ENCODE assay signal across 9 cellular contexts in genomic region chr2:18299423-18300212, GRCh38.
DNase-seq lines count a peak whose midpoint lies in the region; ATAC-seq, FAIRE-seq and TF ChIP-seq lines count a peak whose summit lies in the region.
"Had no signal": no experiment of that assay in that cellular context is flagged by ENCODE, and none has a peak within 500 bp of the region (broad histone marks: within the 10 kb centered on the region; RNA-seq: fewer than 3 reads in every experiment).

No MANE protein-coding gene starts in this region.

- DNase-seq in AG04450 (ENCODE audit: low read depth, low spot score) (peak; percentile 68), brain microvascular endothelial cell (peak; percentile 98), left lung (no peak), esophagus squamous epithelium (lab: John Stamatoyannopoulos, UW) (no peak), GM12891 (ENCODE audit: insufficient read length, low spot score) (no peak), cerebellar nuclear complex (lab: John Stamatoyannopoulos, UW) (no peak)
- no peak for DNase-seq in activated CD4-positive, alpha-beta T cell treated with anti-CD3 and anti-CD28 coated beads for 48 hours
- DNase-seq: DMS79 had no signal

- POLR2A ChIA-PET in AG04450 (lab: Yijun Ruan, JAX), result no interaction called here

- no peak for FAIRE-seq in GM12891 (lab: Jason Lieb, UNC)

- no peak overlapping the region for H3K4me3 ChIP-seq in AG04450 (ENCODE audit: low read depth, low read length)
- H3K4me3 ChIP-seq in HUES6 (ENCODE audit: low read depth, low read length), result no peak overlapping the region; the same call in 1 of the 2 replicates
- no peak overlapping the region for H3K4me3 ChIP-seq in brain microvascular endothelial cell (ENCODE audit: low read depth, low read length)
- no peak overlapping the region for H3K4me3 ChIP-seq in left lung
- no peak overlapping the region for H3K4me3 ChIP-seq in esophagus squamous epithelium

- no peaks in the 10 kb centered on the region for H3K36me3 ChIP-seq in HUES6 (ENCODE audit: control insufficient read depth, insufficient read depth, low read length)
- H3K36me3 ChIP-seq in brain microvascular endothelial cell (replicated peaks), result no peaks in the 10 kb centered on the region
- no peaks in the 10 kb centered on the region for H3K36me3 ChIP-seq in left lung
- no peaks in the 10 kb centered on the region for H3K36me3 ChIP-seq in esophagus squamous epithelium

- no peaks in the 10 kb centered on the region for H3K9me3 ChIP-seq in AG04450 (ENCODE audit: control insufficient read depth, insufficient read depth, low read length)
- no peaks in the 10 kb centered on the region for H3K9me3 ChIP-seq in HUES6 (ENCODE audit: control insufficient read depth, insufficient read depth, low read depth, low read length)
- H3K9me3 ChIP-seq in left lung, result no peaks in the 10 kb centered on the region
- no peaks in the 10 kb centered on the region for H3K9me3 ChIP-seq in esophagus squamous epithelium

- peaks cover 11% of the 10 kb centered on the region for H3K4me1 ChIP-seq in HUES6 (ENCODE audit: control insufficient read depth, insufficient read depth, low read length)
- no peaks in the 10 kb centered on the region for H3K4me1 ChIP-seq in left lung
- peaks cover 0 to 15% (median 0%) of the 10 kb centered on the region in 3 donors for H3K4me1 ChIP-seq in esophagus squamous epithelium

- CTCF ChIA-PET in AG04450 (lab: Charles Lee), result no interaction called here

- H3K27ac ChIP-seq in AG04450 (ENCODE audit: low read depth, low read length) (no peak overlapping the region), HUES6 (ENCODE audit: low read depth, low read length) (peak overlapping the region; percentile 79; the same call in 1 of the 2 replicates), brain microvascular endothelial cell (peak overlapping the region; percentile 76), left lung (peak overlapping the region; percentile 26 to 49), esophagus squamous epithelium (no peak overlapping the region)

- TF ChIP-seq POLR2A in esophagus squamous epithelium (IDR thresholded peaks at IDR 0.05) (no peak), GM12891 (IDR thresholded peaks at IDR 0.05; ENCODE audit: low read depth, low read length) (no peak)

- in situ Hi-C loops in brain microvascular endothelial cell (cut with HindIII; ENCODE audit: low pct_ligation_motif_present, low sequenced_read_pairs), result no loop called here

- ATAC-seq in left lung, result peak; percentile 91

- intact Hi-C loops in left lung (cut with DNase I) (no loop called here), esophagus squamous epithelium (cut with DNase I) (no loop called here)

- 35 to 47% methylated on average over 9 of the region's 9 CpGs for WGBS in esophagus squamous epithelium, 2 donors

- no peaks in the 10 kb centered on the region for H3K27me3 ChIP-seq in AG04450 (ENCODE audit: control insufficient read depth, insufficient read depth, low read length)
- no peaks in the 10 kb centered on the region for H3K27me3 ChIP-seq in HUES6 (ENCODE audit: control insufficient read depth, insufficient read depth, low read length)
- no peaks in the 10 kb centered on the region for H3K27me3 ChIP-seq in brain microvascular endothelial cell (replicated peaks)
- H3K27me3 ChIP-seq in left lung, result no peaks in the 10 kb centered on the region
- H3K27me3 ChIP-seq in esophagus squamous epithelium, result no peaks in the 10 kb centered on the region

- no peak overlapping the region for H3K9ac ChIP-seq in HUES6 (ENCODE audit: low read length)

- no peak for TF ChIP-seq CTCF in AG04450 (IDR thresholded peaks at IDR 0.05; ENCODE audit: low read depth, low read length)
- TF ChIP-seq CTCF in brain microvascular endothelial cell (IDR thresholded peaks at IDR 0.05; ENCODE audit: low read depth, low read length, missing control alignments), result no peak
- no peak for TF ChIP-seq CTCF in left lung (IDR thresholded peaks at IDR 0.05)
- no peak for TF ChIP-seq CTCF in esophagus squamous epithelium (IDR thresholded peaks at IDR 0.05)

TF ChIP-seq in GM12891, 5 proteins besides CTCF, POLR2A, EP300 and RAD21:
- TF ChIP-seq SPI1 (IDR thresholded peaks at IDR 0.05; ENCODE audit: low read depth, low read length) (no peak), PAX5 (IDR thresholded peaks at IDR 0.05; ENCODE audit: insufficient read depth, low read length, severe bottlenecking) (no peak), POLR2AphosphoS5 (IDR thresholded peaks at IDR 0.05; ENCODE audit: low read depth, low read length) (no peak), POU2F2 (IDR thresholded peaks at IDR 0.05; ENCODE audit: low read depth, low read length) (no peak), TAF1 (IDR thresholded peaks at IDR 0.05; ENCODE audit: low read depth, low read length) (no peak)

Comparison
In these comparisons a context has a peak if more than half of its experiments do, and no peak if none do; other contexts are left out.
1. DNase-seq: peak in AG04450 (single experiment) and brain microvascular endothelial cell (single experiment); none in left lung (0 of 2), esophagus squamous epithelium (single experiment), activated CD4-positive, alpha-beta T cell treated with anti-CD3 and anti-CD28 coated beads for 48 hours (single experiment), GM12891 (single experiment) and cerebellar nuclear complex (0 of 2).
2. H3K27ac ChIP-seq: peak in HUES6 (single experiment), brain microvascular endothelial cell (single experiment) and left lung (2 of 2); none in AG04450 (single experiment) and esophagus squamous epithelium (0 of 4).